ENCODE assay signal across 1 cellular context in the genomic region with DNA sequence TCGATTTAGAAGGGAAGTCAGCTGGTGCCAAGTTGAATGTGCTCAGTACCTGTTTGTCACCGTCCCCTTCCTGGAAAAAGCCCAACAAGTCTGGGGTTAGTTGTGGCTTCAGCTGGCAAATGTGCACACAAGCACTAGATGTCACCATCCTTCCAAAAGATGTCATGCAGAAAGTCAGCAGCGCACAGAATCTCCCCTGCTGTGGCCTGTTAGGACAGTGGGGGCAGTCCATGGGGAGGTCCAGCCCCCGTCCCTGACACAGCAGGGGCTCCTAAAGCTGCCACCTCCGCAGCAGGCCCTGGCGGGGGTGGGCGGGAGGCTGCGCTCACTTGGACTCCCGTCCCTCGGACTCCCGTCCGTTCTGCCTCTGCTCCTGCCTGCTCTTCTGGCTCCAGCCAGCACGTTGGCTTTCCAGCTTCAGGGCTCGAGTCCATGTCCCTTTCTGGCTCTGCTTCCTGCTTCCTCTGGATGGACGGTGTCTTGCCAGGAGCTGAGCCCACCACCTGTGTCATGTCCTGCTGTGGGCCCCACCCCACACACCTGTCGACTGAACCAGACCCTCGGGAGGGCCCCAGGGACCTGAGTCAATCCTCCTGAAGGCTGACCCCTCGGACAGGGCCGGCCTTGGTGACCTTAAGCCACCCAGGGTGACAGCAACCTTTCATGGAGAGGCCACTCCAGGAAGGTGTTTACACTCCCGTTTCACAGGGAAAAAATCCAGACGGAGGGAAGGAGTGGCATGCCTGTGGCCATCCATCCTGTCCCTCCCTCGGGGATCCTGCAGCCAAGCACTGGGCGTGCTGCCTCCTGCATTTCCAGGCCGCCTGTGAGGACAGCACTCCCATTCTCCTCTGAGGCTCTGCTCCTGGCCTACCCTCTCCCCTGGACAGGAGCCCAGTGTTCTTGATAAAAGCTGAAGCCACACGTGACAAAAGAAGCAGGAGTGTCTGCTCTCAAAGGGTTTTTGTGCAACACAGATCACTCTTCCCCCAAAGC.
A peak's percentile ranks its signal among the peaks of the same experiment; 100 is the strongest.
TF ChIP-seq lines count a peak whose summit lies in the region.

No MANE protein-coding gene starts in this region.

TF ChIP-seq in HepG2, 621 proteins besides CTCF, POLR2A, EP300 and RAD21 (continued from another document and continues in another):
- TF ChIP-seq, protein P1, sequence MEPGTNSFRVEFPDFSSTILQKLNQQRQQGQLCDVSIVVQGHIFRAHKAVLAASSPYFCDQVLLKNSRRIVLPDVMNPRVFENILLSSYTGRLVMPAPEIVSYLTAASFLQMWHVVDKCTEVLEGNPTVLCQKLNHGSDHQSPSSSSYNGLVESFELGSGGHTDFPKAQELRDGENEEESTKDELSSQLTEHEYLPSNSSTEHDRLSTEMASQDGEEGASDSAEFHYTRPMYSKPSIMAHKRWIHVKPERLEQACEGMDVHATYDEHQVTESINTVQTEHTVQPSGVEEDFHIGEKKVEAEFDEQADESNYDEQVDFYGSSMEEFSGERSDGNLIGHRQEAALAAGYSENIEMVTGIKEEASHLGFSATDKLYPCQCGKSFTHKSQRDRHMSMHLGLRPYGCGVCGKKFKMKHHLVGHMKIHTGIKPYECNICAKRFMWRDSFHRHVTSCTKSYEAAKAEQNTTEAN (CRISPR knock-in tag; conservative IDR thresholded peaks at IDR 0.05): no peak
- TF ChIP-seq, protein P2, sequence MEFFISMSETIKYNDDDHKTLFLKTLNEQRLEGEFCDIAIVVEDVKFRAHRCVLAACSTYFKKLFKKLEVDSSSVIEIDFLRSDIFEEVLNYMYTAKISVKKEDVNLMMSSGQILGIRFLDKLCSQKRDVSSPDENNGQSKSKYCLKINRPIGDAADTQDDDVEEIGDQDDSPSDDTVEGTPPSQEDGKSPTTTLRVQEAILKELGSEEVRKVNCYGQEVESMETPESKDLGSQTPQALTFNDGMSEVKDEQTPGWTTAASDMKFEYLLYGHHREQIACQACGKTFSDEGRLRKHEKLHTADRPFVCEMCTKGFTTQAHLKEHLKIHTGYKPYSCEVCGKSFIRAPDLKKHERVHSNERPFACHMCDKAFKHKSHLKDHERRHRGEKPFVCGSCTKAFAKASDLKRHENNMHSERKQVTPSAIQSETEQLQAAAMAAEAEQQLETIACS (CRISPR knock-in tag; IDR thresholded peaks at IDR 0.05): no peak
- no peak for TF ChIP-seq TAF15 (IDR thresholded peaks at IDR 0.05; ENCODE audit: low read depth, low read length, poor library complexity, severe bottlenecking)
- TF ChIP-seq ZFP62 (CRISPR knock-in tag; IDR thresholded peaks at IDR 0.05): no peak
- TF ChIP-seq ZNF34 (CRISPR knock-in tag; IDR thresholded peaks at IDR 0.05; ENCODE audit: borderline replicate concordance): no peak
- no peak for TF ChIP-seq POLR2AphosphoS2 (IDR thresholded peaks at IDR 0.05; ENCODE audit: low read depth, low read length)
- 0 out of 2 replicates have a peak, but pooled peaks have one; percentile 30 for TF ChIP-seq PHF20 (CRISPR knock-in tag; IDR thresholded peaks at IDR 0.05)
- TF ChIP-seq KMT2A (CRISPR knock-in tag; IDR thresholded peaks at IDR 0.05): peak; percentile 62; the same call in 1 of the 2 replicates
- TF ChIP-seq NR1H2 (CRISPR knock-in tag; IDR thresholded peaks at IDR 0.05; ENCODE audit: borderline replicate concordance, low read depth): no peak
- TF ChIP-seq, protein P3, sequence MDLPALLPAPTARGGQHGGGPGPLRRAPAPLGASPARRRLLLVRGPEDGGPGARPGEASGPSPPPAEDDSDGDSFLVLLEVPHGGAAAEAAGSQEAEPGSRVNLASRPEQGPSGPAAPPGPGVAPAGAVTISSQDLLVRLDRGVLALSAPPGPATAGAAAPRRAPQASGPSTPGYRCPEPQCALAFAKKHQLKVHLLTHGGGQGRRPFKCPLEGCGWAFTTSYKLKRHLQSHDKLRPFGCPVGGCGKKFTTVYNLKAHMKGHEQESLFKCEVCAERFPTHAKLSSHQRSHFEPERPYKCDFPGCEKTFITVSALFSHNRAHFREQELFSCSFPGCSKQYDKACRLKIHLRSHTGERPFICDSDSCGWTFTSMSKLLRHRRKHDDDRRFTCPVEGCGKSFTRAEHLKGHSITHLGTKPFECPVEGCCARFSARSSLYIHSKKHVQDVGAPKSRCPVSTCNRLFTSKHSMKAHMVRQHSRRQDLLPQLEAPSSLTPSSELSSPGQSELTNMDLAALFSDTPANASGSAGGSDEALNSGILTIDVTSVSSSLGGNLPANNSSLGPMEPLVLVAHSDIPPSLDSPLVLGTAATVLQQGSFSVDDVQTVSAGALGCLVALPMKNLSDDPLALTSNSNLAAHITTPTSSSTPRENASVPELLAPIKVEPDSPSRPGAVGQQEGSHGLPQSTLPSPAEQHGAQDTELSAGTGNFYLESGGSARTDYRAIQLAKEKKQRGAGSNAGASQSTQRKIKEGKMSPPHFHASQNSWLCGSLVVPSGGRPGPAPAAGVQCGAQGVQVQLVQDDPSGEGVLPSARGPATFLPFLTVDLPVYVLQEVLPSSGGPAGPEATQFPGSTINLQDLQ (CRISPR knock-in tag; IDR thresholded peaks at IDR 0.05): 0 out of 2 replicates have a peak, but pooled peaks have one; percentile 57
- TF ChIP-seq, protein P4, sequence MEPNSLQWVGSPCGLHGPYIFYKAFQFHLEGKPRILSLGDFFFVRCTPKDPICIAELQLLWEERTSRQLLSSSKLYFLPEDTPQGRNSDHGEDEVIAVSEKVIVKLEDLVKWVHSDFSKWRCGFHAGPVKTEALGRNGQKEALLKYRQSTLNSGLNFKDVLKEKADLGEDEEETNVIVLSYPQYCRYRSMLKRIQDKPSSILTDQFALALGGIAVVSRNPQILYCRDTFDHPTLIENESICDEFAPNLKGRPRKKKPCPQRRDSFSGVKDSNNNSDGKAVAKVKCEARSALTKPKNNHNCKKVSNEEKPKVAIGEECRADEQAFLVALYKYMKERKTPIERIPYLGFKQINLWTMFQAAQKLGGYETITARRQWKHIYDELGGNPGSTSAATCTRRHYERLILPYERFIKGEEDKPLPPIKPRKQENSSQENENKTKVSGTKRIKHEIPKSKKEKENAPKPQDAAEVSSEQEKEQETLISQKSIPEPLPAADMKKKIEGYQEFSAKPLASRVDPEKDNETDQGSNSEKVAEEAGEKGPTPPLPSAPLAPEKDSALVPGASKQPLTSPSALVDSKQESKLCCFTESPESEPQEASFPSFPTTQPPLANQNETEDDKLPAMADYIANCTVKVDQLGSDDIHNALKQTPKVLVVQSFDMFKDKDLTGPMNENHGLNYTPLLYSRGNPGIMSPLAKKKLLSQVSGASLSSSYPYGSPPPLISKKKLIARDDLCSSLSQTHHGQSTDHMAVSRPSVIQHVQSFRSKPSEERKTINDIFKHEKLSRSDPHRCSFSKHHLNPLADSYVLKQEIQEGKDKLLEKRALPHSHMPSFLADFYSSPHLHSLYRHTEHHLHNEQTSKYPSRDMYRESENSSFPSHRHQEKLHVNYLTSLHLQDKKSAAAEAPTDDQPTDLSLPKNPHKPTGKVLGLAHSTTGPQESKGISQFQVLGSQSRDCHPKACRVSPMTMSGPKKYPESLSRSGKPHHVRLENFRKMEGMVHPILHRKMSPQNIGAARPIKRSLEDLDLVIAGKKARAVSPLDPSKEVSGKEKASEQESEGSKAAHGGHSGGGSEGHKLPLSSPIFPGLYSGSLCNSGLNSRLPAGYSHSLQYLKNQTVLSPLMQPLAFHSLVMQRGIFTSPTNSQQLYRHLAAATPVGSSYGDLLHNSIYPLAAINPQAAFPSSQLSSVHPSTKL (CRISPR knock-in tag; IDR thresholded peaks at IDR 0.05): peak; percentile 29
- TF ChIP-seq ZFP36L2 (CRISPR knock-in tag; IDR thresholded peaks at IDR 0.05): no peak
- TF ChIP-seq ZNF724P (CRISPR knock-in tag; IDR thresholded peaks at IDR 0.05; ENCODE audit: borderline replicate concordance): no peak
- TF ChIP-seq, protein P5, sequence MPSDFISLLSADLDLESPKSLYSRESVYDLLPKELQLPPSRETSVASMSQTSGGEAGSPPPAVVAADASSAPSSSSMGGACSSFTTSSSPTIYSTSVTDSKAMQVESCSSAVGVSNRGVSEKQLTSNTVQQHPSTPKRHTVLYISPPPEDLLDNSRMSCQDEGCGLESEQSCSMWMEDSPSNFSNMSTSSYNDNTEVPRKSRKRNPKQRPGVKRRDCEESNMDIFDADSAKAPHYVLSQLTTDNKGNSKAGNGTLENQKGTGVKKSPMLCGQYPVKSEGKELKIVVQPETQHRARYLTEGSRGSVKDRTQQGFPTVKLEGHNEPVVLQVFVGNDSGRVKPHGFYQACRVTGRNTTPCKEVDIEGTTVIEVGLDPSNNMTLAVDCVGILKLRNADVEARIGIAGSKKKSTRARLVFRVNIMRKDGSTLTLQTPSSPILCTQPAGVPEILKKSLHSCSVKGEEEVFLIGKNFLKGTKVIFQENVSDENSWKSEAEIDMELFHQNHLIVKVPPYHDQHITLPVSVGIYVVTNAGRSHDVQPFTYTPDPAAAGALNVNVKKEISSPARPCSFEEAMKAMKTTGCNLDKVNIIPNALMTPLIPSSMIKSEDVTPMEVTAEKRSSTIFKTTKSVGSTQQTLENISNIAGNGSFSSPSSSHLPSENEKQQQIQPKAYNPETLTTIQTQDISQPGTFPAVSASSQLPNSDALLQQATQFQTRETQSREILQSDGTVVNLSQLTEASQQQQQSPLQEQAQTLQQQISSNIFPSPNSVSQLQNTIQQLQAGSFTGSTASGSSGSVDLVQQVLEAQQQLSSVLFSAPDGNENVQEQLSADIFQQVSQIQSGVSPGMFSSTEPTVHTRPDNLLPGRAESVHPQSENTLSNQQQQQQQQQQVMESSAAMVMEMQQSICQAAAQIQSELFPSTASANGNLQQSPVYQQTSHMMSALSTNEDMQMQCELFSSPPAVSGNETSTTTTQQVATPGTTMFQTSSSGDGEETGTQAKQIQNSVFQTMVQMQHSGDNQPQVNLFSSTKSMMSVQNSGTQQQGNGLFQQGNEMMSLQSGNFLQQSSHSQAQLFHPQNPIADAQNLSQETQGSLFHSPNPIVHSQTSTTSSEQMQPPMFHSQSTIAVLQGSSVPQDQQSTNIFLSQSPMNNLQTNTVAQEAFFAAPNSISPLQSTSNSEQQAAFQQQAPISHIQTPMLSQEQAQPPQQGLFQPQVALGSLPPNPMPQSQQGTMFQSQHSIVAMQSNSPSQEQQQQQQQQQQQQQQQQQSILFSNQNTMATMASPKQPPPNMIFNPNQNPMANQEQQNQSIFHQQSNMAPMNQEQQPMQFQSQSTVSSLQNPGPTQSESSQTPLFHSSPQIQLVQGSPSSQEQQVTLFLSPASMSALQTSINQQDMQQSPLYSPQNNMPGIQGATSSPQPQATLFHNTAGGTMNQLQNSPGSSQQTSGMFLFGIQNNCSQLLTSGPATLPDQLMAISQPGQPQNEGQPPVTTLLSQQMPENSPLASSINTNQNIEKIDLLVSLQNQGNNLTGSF (CRISPR knock-in tag; IDR thresholded peaks at IDR 0.05): 0 out of 2 replicates have a peak, but pooled peaks have one; percentile 48
- TF ChIP-seq, protein P6, sequence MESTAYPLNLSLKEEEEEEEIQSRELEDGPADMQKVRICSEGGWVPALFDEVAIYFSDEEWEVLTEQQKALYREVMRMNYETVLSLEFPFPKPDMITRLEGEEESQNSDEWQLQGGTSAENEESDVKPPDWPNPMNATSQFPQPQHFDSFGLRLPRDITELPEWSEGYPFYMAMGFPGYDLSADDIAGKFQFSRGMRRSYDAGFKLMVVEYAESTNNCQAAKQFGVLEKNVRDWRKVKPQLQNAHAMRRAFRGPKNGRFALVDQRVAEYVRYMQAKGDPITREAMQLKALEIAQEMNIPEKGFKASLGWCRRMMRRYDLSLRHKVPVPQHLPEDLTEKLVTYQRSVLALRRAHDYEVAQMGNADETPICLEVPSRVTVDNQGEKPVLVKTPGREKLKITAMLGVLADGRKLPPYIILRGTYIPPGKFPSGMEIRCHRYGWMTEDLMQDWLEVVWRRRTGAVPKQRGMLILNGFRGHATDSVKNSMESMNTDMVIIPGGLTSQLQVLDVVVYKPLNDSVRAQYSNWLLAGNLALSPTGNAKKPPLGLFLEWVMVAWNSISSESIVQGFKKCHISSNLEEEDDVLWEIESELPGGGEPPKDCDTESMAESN (CRISPR knock-in tag; conservative IDR thresholded peaks at IDR 0.05): no peak
- 0 out of 2 replicates have a peak, but pooled peaks have one; percentile 43 for TF ChIP-seq ZNF563 (CRISPR knock-in tag; IDR thresholded peaks at IDR 0.05)
- no peak for TF ChIP-seq ZNF652 (CRISPR knock-in tag; IDR thresholded peaks at IDR 0.05; ENCODE audit: borderline replicate concordance, low read depth)
- TF ChIP-seq ZNF780A (CRISPR knock-in tag; IDR thresholded peaks at IDR 0.05): no peak
- peak; percentile 78 for TF ChIP-seq ZNF451 (CRISPR knock-in tag; IDR thresholded peaks at IDR 0.05)
- no peak for TF ChIP-seq MBNL3 (CRISPR knock-in tag; conservative IDR thresholded peaks at IDR 0.05)
- TF ChIP-seq ZFP82 (CRISPR knock-in tag; IDR thresholded peaks at IDR 0.05; ENCODE audit: borderline replicate concordance): no peak
- TF ChIP-seq SOX6 (IDR thresholded peaks at IDR 0.05): no peak
- no peak for TF ChIP-seq SOX6 (CRISPR knock-in tag; IDR thresholded peaks at IDR 0.05)
- TF ChIP-seq SOX13 (IDR thresholded peaks at IDR 0.05): no peak
- peak in 1 of 2 experiments; percentile 38; a peak in 1 of 4 replicates for TF ChIP-seq SOX13 (CRISPR knock-in tag; conservative IDR thresholded peaks at IDR 0.05 in 1 of 2, IDR thresholded peaks at IDR 0.05 in 1 of 2)
- TF ChIP-seq, protein P7, sequence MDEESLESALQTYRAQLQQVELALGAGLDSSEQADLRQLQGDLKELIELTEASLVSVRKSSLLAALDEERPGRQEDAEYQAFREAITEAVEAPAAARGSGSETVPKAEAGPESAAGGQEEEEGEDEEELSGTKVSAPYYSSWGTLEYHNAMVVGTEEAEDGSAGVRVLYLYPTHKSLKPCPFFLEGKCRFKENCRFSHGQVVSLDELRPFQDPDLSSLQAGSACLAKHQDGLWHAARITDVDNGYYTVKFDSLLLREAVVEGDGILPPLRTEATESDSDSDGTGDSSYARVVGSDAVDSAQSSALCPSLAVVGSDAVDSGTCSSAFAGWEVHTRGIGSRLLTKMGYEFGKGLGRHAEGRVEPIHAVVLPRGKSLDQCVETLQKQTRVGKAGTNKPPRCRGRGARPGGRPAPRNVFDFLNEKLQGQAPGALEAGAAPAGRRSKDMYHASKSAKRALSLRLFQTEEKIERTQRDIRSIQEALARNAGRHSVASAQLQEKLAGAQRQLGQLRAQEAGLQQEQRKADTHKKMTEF (CRISPR knock-in tag; IDR thresholded peaks at IDR 0.05): 0 out of 2 replicates have a peak, but pooled peaks have one; percentile 27
- TF ChIP-seq ZNF766 (CRISPR knock-in tag; IDR thresholded peaks at IDR 0.05; ENCODE audit: borderline replicate concordance): no peak
- TF ChIP-seq ZNF781 (CRISPR knock-in tag; IDR thresholded peaks at IDR 0.05; ENCODE audit: borderline replicate concordance, not compliant biosample characterization): peak; percentile 16
- peak; percentile 55; the same call in 1 of the 2 replicates for TF ChIP-seq GFI1 (CRISPR knock-in tag; IDR thresholded peaks at IDR 0.05; ENCODE audit: borderline replicate concordance)
- TF ChIP-seq, protein P8, sequence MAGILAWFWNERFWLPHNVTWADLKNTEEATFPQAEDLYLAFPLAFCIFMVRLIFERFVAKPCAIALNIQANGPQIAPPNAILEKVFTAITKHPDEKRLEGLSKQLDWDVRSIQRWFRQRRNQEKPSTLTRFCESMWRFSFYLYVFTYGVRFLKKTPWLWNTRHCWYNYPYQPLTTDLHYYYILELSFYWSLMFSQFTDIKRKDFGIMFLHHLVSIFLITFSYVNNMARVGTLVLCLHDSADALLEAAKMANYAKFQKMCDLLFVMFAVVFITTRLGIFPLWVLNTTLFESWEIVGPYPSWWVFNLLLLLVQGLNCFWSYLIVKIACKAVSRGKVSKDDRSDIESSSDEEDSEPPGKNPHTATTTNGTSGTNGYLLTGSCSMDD (CRISPR knock-in tag; IDR thresholded peaks at IDR 0.05): no peak
- TF ChIP-seq ZNF136 (CRISPR knock-in tag; IDR thresholded peaks at IDR 0.05; ENCODE audit: low read depth): peak; percentile 21; the same call in 1 of the 2 replicates
- 0 out of 2 replicates have a peak, but pooled peaks have one; percentile 72 for TF ChIP-seq BRD4 (CRISPR knock-in tag; IDR thresholded peaks at IDR 0.05)
